ENCODE assay signal across 2 cellular contexts in genomic region chr2:200648518-200649320, GRCh38.
TF ChIP-seq lines count a peak whose summit lies in the region.
"Not testable (repeated sequence)": the region's sequence is repeated elsewhere in the genome, so short reads cannot be mapped to it uniquely, and the experiment has no call there.

No MANE protein-coding gene starts in this region.

TF ChIP-seq in GM23338, 12 proteins besides CTCF, POLR2A, EP300 and RAD21:
- 0 out of 2 replicates have a peak, but pooled peaks have one; percentile 21 for TF ChIP-seq ZNF462 (CRISPR knock-in tag; IDR thresholded peaks at IDR 0.05)

TF ChIP-seq in HepG2, 621 proteins besides CTCF, POLR2A, EP300 and RAD21 (continues in another document):
- TF ChIP-seq NRL (CRISPR knock-in tag; IDR thresholded peaks at IDR 0.05; ENCODE audit: borderline replicate concordance), result peak; percentile 21; the same call in 1 of the 2 replicates
- peak; percentile 84 for TF ChIP-seq FOSL2 (CRISPR knock-in tag; IDR thresholded peaks at IDR 0.05)
- 0 out of 2 replicates have a peak, but pooled peaks have one; percentile 43 for TF ChIP-seq ZMYM2 (CRISPR knock-in tag; IDR thresholded peaks at IDR 0.05)
- TF ChIP-seq THAP7 (CRISPR knock-in tag; IDR thresholded peaks at IDR 0.05), result 0 out of 2 replicates have a peak, but pooled peaks have one; percentile 76
- 0 out of 2 replicates have a peak, but pooled peaks have one; percentile 45 for TF ChIP-seq ATF5 (CRISPR knock-in tag; IDR thresholded peaks at IDR 0.05; ENCODE audit: low read depth)
- TF ChIP-seq ZNF281 (CRISPR knock-in tag; IDR thresholded peaks at IDR 0.05; ENCODE audit: borderline replicate concordance), result peak; percentile 97
- TF ChIP-seq NFE2 (CRISPR knock-in tag; IDR thresholded peaks at IDR 0.05), result peak; percentile 90
- TF ChIP-seq ZBTB39 (CRISPR knock-in tag; IDR thresholded peaks at IDR 0.05), result 0 out of 2 replicates have a peak, but pooled peaks have one; percentile 5
- peak; percentile 61; the same call in 1 of the 2 replicates for TF ChIP-seq ZNF761 (CRISPR knock-in tag; conservative IDR thresholded peaks at IDR 0.05)
- TF ChIP-seq HMG20A (CRISPR knock-in tag; IDR thresholded peaks at IDR 0.05; ENCODE audit: borderline replicate concordance), result 0 out of 2 replicates have a peak, but pooled peaks have one; percentile 25
- not testable (repeated sequence) for TF ChIP-seq ATF7 (IDR thresholded peaks at IDR 0.05); SOX6 (IDR thresholded peaks at IDR 0.05); TCF12 (IDR thresholded peaks at IDR 0.05); HNF1A (IDR thresholded peaks at IDR 0.05; ENCODE audit: low read depth)
- 0 out of 2 replicates have a peak, but pooled peaks have one; percentile 57 for TF ChIP-seq ATF7 (CRISPR knock-in tag; IDR thresholded peaks at IDR 0.05)
- TF ChIP-seq SOX6 (CRISPR knock-in tag; IDR thresholded peaks at IDR 0.05), result peak; percentile 42
- 0 out of 2 replicates have a peak, but pooled peaks have one; percentile 39 for TF ChIP-seq JUN (CRISPR knock-in tag; IDR thresholded peaks at IDR 0.05)
- TF ChIP-seq TCF12 (CRISPR knock-in tag; IDR thresholded peaks at IDR 0.05), result 0 out of 2 replicates have a peak, but pooled peaks have one; percentile 48
- TF ChIP-seq ZNF276 (CRISPR knock-in tag; IDR thresholded peaks at IDR 0.05; ENCODE audit: low read depth), result 0 out of 2 replicates have a peak, but pooled peaks have one; percentile 40
- 0 out of 2 replicates have a peak, but pooled peaks have one; percentile 29 for TF ChIP-seq NR2C2 (CRISPR knock-in tag; IDR thresholded peaks at IDR 0.05; ENCODE audit: borderline replicate concordance)
- 0 out of 2 replicates have a peak, but pooled peaks have one; percentile 16 for TF ChIP-seq ZNF350 (CRISPR knock-in tag; IDR thresholded peaks at IDR 0.05; ENCODE audit: borderline replicate concordance, low read depth)
- peak; percentile 60; the same call in 1 of the 2 replicates for TF ChIP-seq FOXA3 (CRISPR knock-in tag; IDR thresholded peaks at IDR 0.05)
- peak; percentile 59 for TF ChIP-seq SP4 (CRISPR knock-in tag; IDR thresholded peaks at IDR 0.05)
- 0 out of 2 replicates have a peak, but pooled peaks have one; percentile 65 for TF ChIP-seq ZNF678 (CRISPR knock-in tag; IDR thresholded peaks at IDR 0.05)
- 0 out of 2 replicates have a peak, but pooled peaks have one; percentile 43 for TF ChIP-seq MEF2D (CRISPR knock-in tag; IDR thresholded peaks at IDR 0.05)
- peak; percentile 64; the same call in 1 of the 2 replicates for TF ChIP-seq HNF1A (CRISPR knock-in tag; IDR thresholded peaks at IDR 0.05; ENCODE audit: borderline replicate concordance)
- 0 out of 2 replicates have a peak, but pooled peaks have one; percentile 34 for TF ChIP-seq WIZ (CRISPR knock-in tag; IDR thresholded peaks at IDR 0.05)
- peak; percentile 28; the same call in 1 of the 2 replicates for TF ChIP-seq DMAP1 (CRISPR knock-in tag; IDR thresholded peaks at IDR 0.05)
- TF ChIP-seq ARNTL (CRISPR knock-in tag; IDR thresholded peaks at IDR 0.05), result 0 out of 2 replicates have a peak, but pooled peaks have one; percentile 26
- TF ChIP-seq TARDBP (CRISPR knock-in tag; IDR thresholded peaks at IDR 0.05), result peak; percentile 81
- TF ChIP-seq ZNF230 (CRISPR knock-in tag; IDR thresholded peaks at IDR 0.05), result 0 out of 2 replicates have a peak, but pooled peaks have one; percentile 30
- TF ChIP-seq ZNF687 (CRISPR knock-in tag; IDR thresholded peaks at IDR 0.05), result peak; percentile 52
- TF ChIP-seq THAP11 (CRISPR knock-in tag; IDR thresholded peaks at IDR 0.05), result 0 out of 2 replicates have a peak, but pooled peaks have one; percentile 44
- TF ChIP-seq EHMT2 (IDR thresholded peaks at IDR 0.05; ENCODE audit: borderline replicate concordance, low read depth, low read length), result peak; percentile 53; the same call in 1 of the 2 replicates
- peak; percentile 65; the same call in 1 of the 2 replicates for TF ChIP-seq KDM5B (CRISPR knock-in tag; IDR thresholded peaks at IDR 0.05; ENCODE audit: borderline replicate concordance)
- peak; percentile 53 for TF ChIP-seq PATZ1 (CRISPR knock-in tag; IDR thresholded peaks at IDR 0.05)
- TF ChIP-seq ZNF556 (CRISPR knock-in tag; IDR thresholded peaks at IDR 0.05; ENCODE audit: borderline replicate concordance), result 0 out of 2 replicates have a peak, but pooled peaks have one; percentile 74
- TF ChIP-seq PITX1 (CRISPR knock-in tag; IDR thresholded peaks at IDR 0.05), result peak; percentile 87
- peak; percentile 28 for TF ChIP-seq HOXA3 (CRISPR knock-in tag; IDR thresholded peaks at IDR 0.05)
- peak; percentile 68; the same call in 1 of the 2 replicates for TF ChIP-seq ZNF292 (CRISPR knock-in tag; IDR thresholded peaks at IDR 0.05; ENCODE audit: borderline replicate concordance, low read depth)
- peak; percentile 97 for TF ChIP-seq NFE2L1 (CRISPR knock-in tag; IDR thresholded peaks at IDR 0.05; ENCODE audit: borderline replicate concordance)
- TF ChIP-seq NCOR1 (IDR thresholded peaks at IDR 0.05; ENCODE audit: borderline replicate concordance, low read length), result 0 out of 2 replicates have a peak, but pooled peaks have one; percentile 25
